In genomic region chr21:44243980-44244379, GRCh38 we compare ENCODE assay signal across 21 cellular contexts. TPM values are rescaled to one million over a fixed set of nuclear protein-coding genes. Genes with fewer than 3 reads are reported as not detected.
DNase-seq lines count a peak whose midpoint lies in the region; ATAC-seq, FAIRE-seq and TF ChIP-seq lines count a peak whose summit lies in the region.
"Not testable (repeated sequence)": the region's sequence is repeated elsewhere in the genome, so short reads cannot be mapped to it uniquely, and the experiment has no call there.
"Had no signal": no experiment of that assay in that cellular context is flagged by ENCODE, and none has a peak within 500 bp of the region (broad histone marks: within the 10 kb centered on the region; RNA-seq: fewer than 3 reads in every experiment).

No MANE protein-coding gene starts in this region.

- intact Hi-C loops in naive thymus-derived CD4-positive, alpha-beta T cell (cut with micrococcal nuclease): not testable (repeated sequence)

- H3K27ac Mint-ChIP-seq in activated naive CD4-positive, alpha-beta T cell treated with anti-CD3 and anti-CD28 coated beads, Interleukin-2, amount 50 U/mL, for 72 hours; naive thymus-derived CD4-positive, alpha-beta T cell: not testable (repeated sequence)

- H3K9me3 Mint-ChIP-seq in activated naive CD4-positive, alpha-beta T cell treated with anti-CD3 and anti-CD28 coated beads, Interleukin-2, amount 50 U/mL, for 72 hours; naive thymus-derived CD4-positive, alpha-beta T cell: not testable (repeated sequence)

- peak; percentile 100 for FAIRE-seq in GM12891 (lab: Jason Lieb, UNC)

- POLR2A ChIA-PET in naive thymus-derived CD4-positive, alpha-beta T cell (lab: Charles Lee): not testable (repeated sequence)

- not testable (repeated sequence) for H3K4me1 Mint-ChIP-seq in naive thymus-derived CD4-positive, alpha-beta T cell

- H3K36me3 ChIP-seq in naive thymus-derived CD4-positive, alpha-beta T cell (ENCODE audit: control insufficient read depth in 2 of 3, insufficient read depth in 3 of 3, low read length in 3 of 3): not testable (repeated sequence)

- not testable (repeated sequence) for DNase-seq in GM12891 (ENCODE audit: insufficient read length, low spot score); activated naive CD4-positive, alpha-beta T cell treated with anti-CD3 and anti-CD28 coated beads, Interleukin-2, amount 50 U/mL, for 72 hours (ENCODE audit: low spot score in 2 of 2); naive thymus-derived CD4-positive, alpha-beta T cell

- H3K36me3 Mint-ChIP-seq in activated naive CD4-positive, alpha-beta T cell treated with anti-CD3 and anti-CD28 coated beads, Interleukin-2, amount 50 U/mL, for 72 hours; naive thymus-derived CD4-positive, alpha-beta T cell: not testable (repeated sequence)

- not testable (repeated sequence) for H3K4me3 ChIP-seq in naive thymus-derived CD4-positive, alpha-beta T cell (ENCODE audit: low read length)

- not testable (repeated sequence) for H3K27me3 Mint-ChIP-seq in naive thymus-derived CD4-positive, alpha-beta T cell

- H3K27me3 ChIP-seq in naive thymus-derived CD4-positive, alpha-beta T cell (ENCODE audit: control insufficient read depth in 2 of 2, insufficient read depth in 2 of 2, low read length in 2 of 2): not testable (repeated sequence)

- not testable (repeated sequence) for TF ChIP-seq POLR2A in GM12891 (IDR thresholded peaks at IDR 0.05; ENCODE audit: low read depth, low read length)

- H3K9me3 ChIP-seq in naive thymus-derived CD4-positive, alpha-beta T cell (ENCODE audit: control insufficient read depth in 2 of 3, low read length in 3 of 3): not testable (repeated sequence)

- not testable (repeated sequence) for H3K4me3 Mint-ChIP-seq in naive thymus-derived CD4-positive, alpha-beta T cell

- CTCF ChIA-PET in naive thymus-derived CD4-positive, alpha-beta T cell (lab: Charles Lee): not testable (repeated sequence)

- ATAC-seq in GM19023 (IDR thresholded peaks at IDR 0.05; ENCODE audit: unreplicated experiment) (peak; percentile 38), GM21423 (IDR thresholded peaks at IDR 0.05; ENCODE audit: unreplicated experiment) (peak; percentile 53), HG02759 (IDR thresholded peaks at IDR 0.05; ENCODE audit: unreplicated experiment) (peak; percentile 50), HG03097 (IDR thresholded peaks at IDR 0.05; ENCODE audit: low FRiP score, unreplicated experiment) (peak; percentile 59), HG03565 (IDR thresholded peaks at IDR 0.05; ENCODE audit: unreplicated experiment) (peak; percentile 47)
- peak; percentile 81 to 84 for ATAC-seq in activated naive CD4-positive, alpha-beta T cell treated with anti-CD3 and anti-CD28 coated beads, Interleukin-2, amount 50 U/mL, for 72 hours
- peak; percentile 78 for ATAC-seq in naive thymus-derived CD4-positive, alpha-beta T cell

- not testable (repeated sequence) for H3K27ac ChIP-seq in naive thymus-derived CD4-positive, alpha-beta T cell (ENCODE audit: low read depth, low read length)

- not testable (repeated sequence) for H3K4me1 ChIP-seq in naive thymus-derived CD4-positive, alpha-beta T cell (ENCODE audit: control insufficient read depth in 2 of 2, insufficient read depth in 2 of 2, low read length in 2 of 2)

RNA-seq across cellular contexts. Expression of gene ICOSLG, which starts 3.2 kb away (rescaled TPM):
- polyA plus RNA-seq in GM12891 (2012; ENCODE audit: low read depth, missing spikeins): 14.7 TPM
- total RNA-seq in activated naive CD4-positive, alpha-beta T cell treated with anti-CD3 and anti-CD28 coated beads, Interleukin-2, amount 50 U/mL, for 72 hours: 1 to 10 TPM; 2.1 to 4.1 TPM
- 10 to 100 TPM in 3 of 5 experiments, 1 to 10 TPM in 2; 3.3 to 20.4 (median 10.7) TPM for total RNA-seq in naive thymus-derived CD4-positive, alpha-beta T cell
- 1 to 10 TPM in 1 of 2 donors, under 1 TPM in 1; 0.45 to 3.6 TPM for polyA plus RNA-seq in naive thymus-derived CD4-positive, alpha-beta T cell

RNA-seq across cellular contexts. Expression of gene DNMT3L, which starts 17.7 kb away (rescaled TPM):
- not detected for polyA plus RNA-seq in GM12891 (2012; ENCODE audit: low read depth, missing spikeins)
- not detected for total RNA-seq in activated naive CD4-positive, alpha-beta T cell treated with anti-CD3 and anti-CD28 coated beads, Interleukin-2, amount 50 U/mL, for 72 hours
- total RNA-seq in naive thymus-derived CD4-positive, alpha-beta T cell: not detected
- polyA plus RNA-seq in naive thymus-derived CD4-positive, alpha-beta T cell: not detected
- total RNA-seq: A673; activated CD4-positive, alpha-beta T cell treated with anti-CD3 and anti-CD28 coated beads, Interleukin-2, amount 10 ng/mL, durations not matched to agents 24 days and 14 days; body of pancreas; gastroesophageal sphincter; HFFc6; MCF 10A; mononuclear cell; omental fat pad; Peyer's patch; sciatic nerve had no signal
- polyA plus RNA-seq: CD14-positive monocyte, SK-N-SH had no signal

RNA-seq across cellular contexts. Expression of gene AIRE, which starts 41.7 kb away (rescaled TPM):
- polyA plus RNA-seq in GM12891 (2012; ENCODE audit: low read depth, missing spikeins): 0.10 TPM
- not detected for total RNA-seq in activated naive CD4-positive, alpha-beta T cell treated with anti-CD3 and anti-CD28 coated beads, Interleukin-2, amount 50 U/mL, for 72 hours
- total RNA-seq in naive thymus-derived CD4-positive, alpha-beta T cell: 1 to 10 TPM in 1 of 5 experiments, under 1 TPM in 1, not detected in 3; 0.32 to 2.6 TPM
- polyA plus RNA-seq in naive thymus-derived CD4-positive, alpha-beta T cell: under 1 TPM in 1 of 2 donors, not detected in 1; 0.14 TPM
- total RNA-seq: A673; activated CD4-positive, alpha-beta T cell treated with anti-CD3 and anti-CD28 coated beads, Interleukin-2, amount 10 ng/mL, durations not matched to agents 24 days and 14 days; gastroesophageal sphincter; left lobe of liver; MCF 10A had no signal
- polyA plus RNA-seq: CD14-positive monocyte, SK-N-SH had no signal

RNA-seq across cellular contexts. Expression of gene PFKL, which starts 55.9 kb away (rescaled TPM):
- 161 TPM for polyA plus RNA-seq in GM12891 (2012; ENCODE audit: low read depth, missing spikeins)
- 100 to 1,000 TPM in 1 of 2 donors, 10 to 100 TPM in 1; 88.8 to 223 TPM for total RNA-seq in activated naive CD4-positive, alpha-beta T cell treated with anti-CD3 and anti-CD28 coated beads, Interleukin-2, amount 50 U/mL, for 72 hours
- 100 to 1,000 TPM; 107 to 196 (median 122) TPM for total RNA-seq in naive thymus-derived CD4-positive, alpha-beta T cell
- polyA plus RNA-seq in naive thymus-derived CD4-positive, alpha-beta T cell: 100 to 1,000 TPM in 1 of 2 donors, 10 to 100 TPM in 1; 75.0 to 103 TPM
